8 cellular contexts compared by ENCODE assay signal in the genomic region with DNA sequence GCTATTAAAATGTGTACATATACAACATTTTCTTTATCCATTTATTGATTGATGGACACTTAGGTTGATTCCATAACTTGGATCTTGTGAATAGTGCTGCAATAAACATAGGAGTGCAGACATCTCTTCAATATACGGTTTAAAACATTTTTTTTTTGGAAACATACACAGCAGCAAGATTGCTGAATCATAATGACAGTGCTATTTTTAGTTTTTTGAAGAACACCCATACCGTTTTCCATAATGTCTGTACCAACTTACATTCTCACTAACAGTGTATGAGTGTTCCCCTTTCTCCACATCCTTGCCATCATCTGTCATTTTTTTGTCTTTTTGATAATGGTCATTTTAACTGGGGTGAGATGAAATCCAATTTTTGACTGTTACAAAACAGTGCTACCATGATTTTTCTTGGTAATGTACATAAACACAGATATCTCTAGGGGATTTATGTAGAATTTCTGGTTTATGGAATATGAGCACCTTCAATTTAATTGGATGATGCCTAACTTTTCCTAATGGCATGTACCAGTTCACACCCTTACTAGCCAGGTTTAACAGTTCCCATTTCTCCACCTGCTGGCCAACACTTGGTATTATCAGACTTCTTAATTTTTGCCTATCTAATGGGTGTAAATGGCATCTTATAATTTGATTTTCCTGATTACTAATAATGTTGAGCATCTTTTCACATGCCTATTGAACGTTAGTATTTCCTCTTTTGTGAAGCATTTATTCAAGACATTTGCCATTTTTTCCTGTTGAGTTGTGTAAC. TPM values are rescaled to one million over a fixed set of nuclear protein-coding genes. Genes with fewer than 3 reads are reported as not detected.
A peak's percentile ranks its signal among the peaks of the same experiment; 100 is the strongest.
DNase-seq lines count a peak whose midpoint lies in the region; ATAC-seq, FAIRE-seq and TF ChIP-seq lines count a peak whose summit lies in the region.

No MANE protein-coding gene starts in this region.

- peaks cover 0 to 18% (median 8%) of the 10 kb centered on the region in 10 experiments; a peak in 11 of 20 replicates for H3K4me1 ChIP-seq in BLaER1 treated with 17β-estradiol and CSF1 and Interleukin-3, amounts not matched to agents 10 nM and 100 nM
- H3K4me1 ChIP-seq in right atrium auricular region: no peaks in the 10 kb centered on the region

- peak; percentile 99 for FAIRE-seq in islet of Langerhans (lab: Jason Lieb, UNC)

- no peak overlapping the region for H3K9ac ChIP-seq in BLaER1 treated with 17β-estradiol and CSF1 and Interleukin-3, amounts not matched to agents 10 nM and 100 nM

- no peaks in the 10 kb centered on the region for H3K36me3 ChIP-seq in BLaER1 treated with 17β-estradiol and CSF1 and Interleukin-3, amounts not matched to agents 10 nM and 100 nM
- H3K36me3 ChIP-seq in right atrium auricular region: no peaks in the 10 kb centered on the region

- no peak overlapping the region for H3K4me3 ChIP-seq in BLaER1 treated with 17β-estradiol and CSF1 and Interleukin-3, amounts not matched to agents 10 nM and 100 nM
- no peak overlapping the region for H3K4me3 ChIP-seq in GM12875 (ENCODE audit: low read depth, low read length)
- no peak overlapping the region for H3K4me3 ChIP-seq in Jurkat, Clone E6-1 (ENCODE audit: low read length)
- no peak overlapping the region for H3K4me3 ChIP-seq in WI38 (ENCODE audit: low read depth, low read length)
- H3K4me3 ChIP-seq in right atrium auricular region: no peak overlapping the region

- ATAC-seq in HG02840 (IDR thresholded peaks at IDR 0.05; ENCODE audit: low FRiP score, unreplicated experiment): no peak

- H4K20me1 ChIP-seq in BLaER1 treated with 17β-estradiol and CSF1 and Interleukin-3, amounts not matched to agents 10 nM and 100 nM: no peaks in the 10 kb centered on the region

- H3K4me2 ChIP-seq in BLaER1 treated with 17β-estradiol and CSF1 and Interleukin-3, amounts not matched to agents 10 nM and 100 nM: peak overlapping the region in 4 of 11 experiments; percentile 5 to 50 (median 19); a peak in 5 of 22 replicates

- no peaks in the 10 kb centered on the region for H3K27me3 ChIP-seq in BLaER1 treated with 17β-estradiol and CSF1 and Interleukin-3, amounts not matched to agents 10 nM and 100 nM
- H3K27me3 ChIP-seq in right atrium auricular region: no peaks in the 10 kb centered on the region

- no peaks in the 10 kb centered on the region for H3K9me3 ChIP-seq in BLaER1 treated with 17β-estradiol and CSF1 and Interleukin-3, amounts not matched to agents 10 nM and 100 nM (replicated peaks in 1 of 11)
- no peaks in the 10 kb centered on the region for H3K9me3 ChIP-seq in right atrium auricular region

- peak; percentile 33 for DNase-seq in Jurkat, Clone E6-1 (ENCODE audit: low read depth, low spot score)
- no peak for DNase-seq in stimulated activated CD8-positive, alpha-beta memory T cell treated with anti-CD3 and anti-CD28 coated beads, Interleukin-4, amount 100 ng/mL, for 48 hours
- DNase-seq in right atrium auricular region (ENCODE audit: low spot score): no peak

- H3K27ac ChIP-seq in BLaER1 treated with 17β-estradiol and CSF1 and Interleukin-3, amounts not matched to agents 10 nM and 100 nM: peak overlapping the region in 6 of 11 experiments; percentile 18 to 62 (median 26); a peak in 8 of 22 replicates
- no peak overlapping the region for H3K27ac ChIP-seq in right atrium auricular region

- TF ChIP-seq CTCF in GM12875 (IDR thresholded peaks at IDR 0.05; ENCODE audit: borderline replicate concordance, insufficient read depth, low read depth, low read length) (peak; percentile 33; the same call in 1 of the 2 replicates), WI38 (IDR thresholded peaks at IDR 0.05; ENCODE audit: low read depth, low read length) (peak; percentile 20; the same call in 1 of the 2 replicates), right atrium auricular region (IDR thresholded peaks at IDR 0.05) (peak in 1 of 2 donors; percentile 54)

RNA-seq across cellular contexts. Expression of gene TMSB15B, which starts 21.0 kb away (rescaled TPM):
- 4.9 TPM for polyA plus RNA-seq in Jurkat, Clone E6-1 (2012; ENCODE audit: insufficient read depth, insufficient read length)
- 1 to 10 TPM in 1 of 2 donors, not detected in 1; 2.4 TPM for total RNA-seq in right atrium auricular region

Comparison
In these comparisons a context has a peak if more than half of its experiments do, and no peak if none do; other contexts are left out.
1. H3K27ac ChIP-seq: peak in BLaER1 treated with 17β-estradiol and CSF1 and Interleukin-3, amounts not matched to agents 10 nM and 100 nM (6 of 11); none in right atrium auricular region (0 of 2).